In genomic region chr16:31441956-31442355, GRCh38 we compare ENCODE assay signal across 10 cellular contexts. TPM values are rescaled to one million over a fixed set of nuclear protein-coding genes. Genes with fewer than 3 reads are reported as not detected.
A peak's percentile ranks its signal among the peaks of the same experiment; 100 is the strongest.
DNase-seq lines count a peak whose midpoint lies in the region; ATAC-seq, FAIRE-seq and TF ChIP-seq lines count a peak whose summit lies in the region.
"Had no signal": no experiment of that assay in that cellular context is flagged by ENCODE, and none has a peak within 500 bp of the region (broad histone marks: within the 10 kb centered on the region; RNA-seq: fewer than 3 reads in every experiment).

No MANE protein-coding gene starts in this region.

- FAIRE-seq in HTR-8/SVneo (lab: Jason Lieb, UNC): no peak

- CTCF ChIA-PET in activated CD4-positive, alpha-beta T cell treated with anti-CD3 and anti-CD28 coated beads for 36 hours (lab: Charles Lee): interaction anchor here (0.6 to 3.1 kb wide), 8 partner anchors 9 to 281 kb away, joined by 3 to 35 read pairs (median 4); partner anchors contain the start of genes ARMC5 and PYCARD

- POLR2A ChIA-PET in activated CD4-positive, alpha-beta T cell treated with anti-CD3 and anti-CD28 coated beads for 36 hours (lab: Charles Lee): interaction anchor here (1.0 kb wide), 1 partner anchor 456 kb away, joined by 3 read pairs; no protein-coding TSS in a partner anchor

- 74% methylated on average over 29 of the region's 34 CpGs for whole genome bisulfite sequencing in right lobe of liver (ENCODE audit: insufficient coverage, low coverage, low lambda C conversion rate, missing lambda C conversion rate)
- 60% methylated on average over 33 of the region's 34 CpGs for WGBS in suprapubic skin

- H3K9me3 Mint-ChIP-seq in activated CD4-positive, alpha-beta T cell treated with anti-CD3 and anti-CD28 coated beads for 36 hours (ENCODE audit: low read depth): no peaks in the 10 kb centered on the region

- H3K36me3 ChIP-seq in ascending aorta (no peaks in the 10 kb centered on the region), right lobe of liver (no peaks in the 10 kb centered on the region), suprapubic skin (no peaks in the 10 kb centered on the region)

- TF ChIP-seq EP300 in suprapubic skin (IDR thresholded peaks at IDR 0.05): no peak

- DNase-seq in activated CD4-positive, alpha-beta T cell treated with anti-CD3 and anti-CD28 coated beads for 36 hours: no peak
- DNase-seq in activated CD4-positive, alpha-beta T cell treated with anti-CD3 and anti-CD28 coated beads for 1 hour: no peak
- DNase-seq in ascending aorta (ENCODE audit: low spot score in 2 of 2): no peak
- DNase-seq in right lobe of liver: peak in 1 of 3 donors; percentile 54
- no peak for DNase-seq in suprapubic skin (ENCODE audit: low spot score in 2 of 2)
- no peak for DNase-seq in HTR-8/SVneo (ENCODE audit: insufficient read length, low spot score)
- DNase-seq in NOMO-1 treated with DMSO at 0.1 percent for 48 hours (lab: John Stamatoyannopoulos, UW; ENCODE audit: unreplicated experiment): no peak

- H3K4me3 Mint-ChIP-seq in activated CD4-positive, alpha-beta T cell treated with anti-CD3 and anti-CD28 coated beads for 36 hours: peak overlapping the region; percentile 58

- TF ChIP-seq POLR2A in right lobe of liver (IDR thresholded peaks at IDR 0.05): no peak
- TF ChIP-seq POLR2A in suprapubic skin (IDR thresholded peaks at IDR 0.05): no peak

- peaks cover 18% of the 10 kb centered on the region for H3K4me1 Mint-ChIP-seq in activated CD4-positive, alpha-beta T cell treated with anti-CD3 and anti-CD28 coated beads for 36 hours

- no peaks in the 10 kb centered on the region for H3K27me3 ChIP-seq in ascending aorta
- no peaks in the 10 kb centered on the region for H3K27me3 ChIP-seq in right lobe of liver
- H3K27me3 ChIP-seq in suprapubic skin: no peaks in the 10 kb centered on the region

- no peak for ATAC-seq in activated CD4-positive, alpha-beta T cell treated with anti-CD3 and anti-CD28 coated beads for 36 hours
- ATAC-seq in right lobe of liver: no peak
- ATAC-seq in HG02970 (IDR thresholded peaks at IDR 0.05; ENCODE audit: low FRiP score, unreplicated experiment): no peak

- intact Hi-C loops in activated CD4-positive, alpha-beta T cell treated with anti-CD3 and anti-CD28 coated beads for 36 hours (cut with DNase I, micrococcal nuclease): loop anchor here (1.0 to 5.0 kb wide), 5 partner anchors 56 to 485 kb away; partner anchors contain the start of genes BCKDK (in 1 of the 2), PYCARD (in 1 of the 2) and SETD1A (in 1 of the 2)
- intact Hi-C loops in ascending aorta (cut with DNase I) (loop anchor here (2.0 to 10.0 kb wide), 3 partner anchors 17 to 347 kb away; partner anchors contain the start of genes ARMC5, FUS and VKORC1), right lobe of liver (cut with DNase I) (no loop called here)

- H3K36me3 Mint-ChIP-seq in activated CD4-positive, alpha-beta T cell treated with anti-CD3 and anti-CD28 coated beads for 36 hours (ENCODE audit: low read depth): no peaks in the 10 kb centered on the region

- H3K4me3 ChIP-seq in ascending aorta (peak overlapping the region; percentile 73 to 75), right lobe of liver (peak overlapping the region; percentile 66 to 82 (median 78)), suprapubic skin (peak overlapping the region; percentile 52)

- peaks cover 2% of the 10 kb centered on the region for H3K27me3 Mint-ChIP-seq in activated CD4-positive, alpha-beta T cell treated with anti-CD3 and anti-CD28 coated beads for 36 hours

- peak overlapping the region in 1 of 2 donors; percentile 88 for H3K27ac ChIP-seq in ascending aorta
- H3K27ac ChIP-seq in right lobe of liver: peak overlapping the region in 1 of 3 donors; percentile 59
- peak overlapping the region; percentile 60 for H3K27ac ChIP-seq in suprapubic skin

- TF ChIP-seq CTCF in ascending aorta (IDR thresholded peaks at IDR 0.05): no peak
- no peak for TF ChIP-seq CTCF in right lobe of liver (IDR thresholded peaks at IDR 0.05)
- TF ChIP-seq CTCF in suprapubic skin (IDR thresholded peaks at IDR 0.05): no peak

- H3K9me3 ChIP-seq in ascending aorta (no peaks in the 10 kb centered on the region), right lobe of liver (no peaks in the 10 kb centered on the region), suprapubic skin (no peaks in the 10 kb centered on the region)

- no peaks in the 10 kb centered on the region for H3K4me1 ChIP-seq in ascending aorta
- peaks cover 0 to 5% (median 0%) of the 10 kb centered on the region in 4 donors for H3K4me1 ChIP-seq in right lobe of liver
- peaks cover 5% of the 10 kb centered on the region for H3K4me1 ChIP-seq in suprapubic skin

- H3K27ac Mint-ChIP-seq in activated CD4-positive, alpha-beta T cell treated with anti-CD3 and anti-CD28 coated beads for 36 hours: peak overlapping the region; percentile 20

RNA-seq across cellular contexts. Expression of gene ZNF843, which starts 0.6 kb away (rescaled TPM):
- total RNA-seq in activated CD4-positive, alpha-beta T cell treated with anti-CD3 and anti-CD28 coated beads for 36 hours: under 1 TPM; 0.16 to 0.18 TPM
- total RNA-seq in ascending aorta (11.7 TPM), right lobe of liver (under 1 TPM; 0.19 to 0.68 (median 0.36) TPM), suprapubic skin (1 to 10 TPM; 1.0 to 5.3 (median 1.8) TPM)

RNA-seq across cellular contexts. Expression of gene COX6A2, which starts 13.8 kb away (rescaled TPM):
- total RNA-seq in activated CD4-positive, alpha-beta T cell treated with anti-CD3 and anti-CD28 coated beads for 36 hours: not detected
- total RNA-seq in ascending aorta: not detected
- 1 to 10 TPM in 4 of 6 experiments, not detected in 2; 4.1 to 6.0 (median 4.6) TPM for total RNA-seq in right lobe of liver
- total RNA-seq in suprapubic skin: not detected
- total RNA-seq: cerebellum, lung had no signal

RNA-seq across cellular contexts. Expression of gene ARMC5, which starts 17.3 kb away (rescaled TPM):
- 1 to 10 TPM; 7.0 to 7.9 TPM for total RNA-seq in activated CD4-positive, alpha-beta T cell treated with anti-CD3 and anti-CD28 coated beads for 36 hours
- 10.0 TPM for total RNA-seq in ascending aorta
- total RNA-seq in right lobe of liver: 10 to 100 TPM in 3 of 6 experiments, 1 to 10 TPM in 3; 3.9 to 20.9 (median 11.0) TPM
- 10 to 100 TPM in 3 of 4 donors, 1 to 10 TPM in 1; 9.7 to 24.3 (median 17.9) TPM for total RNA-seq in suprapubic skin

RNA-seq across cellular contexts. Expression of gene TGFB1I1, which starts 30.0 kb away (rescaled TPM):
- total RNA-seq in activated CD4-positive, alpha-beta T cell treated with anti-CD3 and anti-CD28 coated beads for 36 hours: 1 to 10 TPM in 1 of 2 experiments, under 1 TPM in 1; 0.80 to 1.1 TPM
- 325 TPM for total RNA-seq in ascending aorta
- total RNA-seq in right lobe of liver: 1 to 10 TPM; 1.9 to 7.9 (median 6.7) TPM
- 10 to 100 TPM; 13.2 to 18.8 (median 14.6) TPM for total RNA-seq in suprapubic skin

RNA-seq across cellular contexts. Expression of gene SLC5A2, which starts 41.0 kb away (rescaled TPM):
- under 1 TPM; 0.11 TPM for total RNA-seq in activated CD4-positive, alpha-beta T cell treated with anti-CD3 and anti-CD28 coated beads for 36 hours
- total RNA-seq in ascending aorta (0.53 TPM), right lobe of liver (under 1 TPM in 3 of 6 experiments, not detected in 3; 0.07 to 0.14 (median 0.12) TPM), suprapubic skin (1 to 10 TPM in 2 of 4 donors, not detected in 2; 1.1 to 1.4 TPM)

Comparison
In these comparisons a context has a peak if more than half of its experiments do, and no peak if none do; other contexts are left out.
1. intact Hi-C loops: an anchor here in activated CD4-positive, alpha-beta T cell treated with anti-CD3 and anti-CD28 coated beads for 36 hours (1.0 to 5.0 kb wide) and ascending aorta (2.0 to 10.0 kb wide); none called in right lobe of liver.